In the genomic region with DNA sequence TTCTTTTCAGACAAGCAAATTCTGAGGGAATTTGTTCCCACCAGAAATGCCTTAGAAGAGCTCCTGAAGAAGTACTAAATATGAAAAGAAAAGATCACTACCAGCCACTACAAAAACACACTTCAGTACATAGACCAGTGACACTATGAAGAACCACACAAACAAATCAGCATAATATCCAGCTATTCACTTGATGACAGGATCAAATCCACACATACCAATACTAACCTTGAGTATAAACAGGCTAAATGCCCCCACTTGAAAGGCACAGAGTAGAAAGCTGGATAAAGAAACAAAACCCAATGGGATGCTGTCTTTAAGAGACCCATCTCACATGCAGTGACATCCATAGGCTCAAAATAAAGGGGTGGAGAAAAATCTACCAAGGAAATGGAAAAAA, we compare ENCODE assay signal across 3 cellular contexts.
"Had no signal": no experiment of that assay in that cellular context is flagged by ENCODE, and none has a peak within 500 bp of the region (broad histone marks: within the 10 kb centered on the region; RNA-seq: fewer than 3 reads in every experiment).

No MANE protein-coding gene starts in this region.

- DNase-seq: GDM1, GF-D8 had no signal

- H3K4me3 ChIP-seq: GM12878 had no signal
